In genomic region chr7:18495412-18496335, GRCh38 we compare ENCODE assay signal across 8 cellular contexts. TPM values are rescaled to one million over a fixed set of nuclear protein-coding genes. Genes with fewer than 3 reads are reported as not detected.
A peak's percentile ranks its signal among the peaks of the same experiment; 100 is the strongest.
DNase-seq lines count a peak whose midpoint lies in the region; ATAC-seq, FAIRE-seq and TF ChIP-seq lines count a peak whose summit lies in the region.

TSS of gene HDAC9 (plus strand) at chr7:18495749. CDS start at chr7:18496303, 554 bp downstream.

- H3K4me3 ChIP-seq in HUES6 (ENCODE audit: low read depth, low read length) (peak within 1 kb of the TSS; percentile 63), PC-3 (ENCODE audit: low read length) (no peak within 1 kb of the TSS), HepG2 (replicated peaks in 1 of 3; ENCODE audit: insufficient read depth in 1 of 3, low read depth in 2 of 3, low read length in 3 of 3) (no peak within 1 kb of the TSS)

- H3K4me2 ChIP-seq in PC-3 (ENCODE audit: low read length) (no peak within 1 kb of the TSS), HepG2 (ENCODE audit: low read depth, low read length) (no peak within 1 kb of the TSS)

- H2AFZ ChIP-seq in PC-3 (ENCODE audit: low read length) (peak within 1 kb of the TSS; percentile 18; the same call in 1 of the 2 replicates), HepG2 (ENCODE audit: low read length) (peak within 1 kb of the TSS; percentile 49)

- CTCF ChIA-PET in PC-3 (lab: Charles Lee) (no interaction called here), HepG2 (lab: Yijun Ruan, JAX; ENCODE audit: low intra/inter-chr PET ratio, low total read pairs) (no interaction called here)

- in situ Hi-C loops in HepG2 (cut with HindIII; ENCODE audit: extremely low pct_ligation_motif_present, low pct_unique_long_range_greater_than_20kb): no loop called here

- peak; percentile 89 for ATAC-seq in GM21526 (IDR thresholded peaks at IDR 0.05; ENCODE audit: low FRiP score, unreplicated experiment)
- peak; percentile 55; the same call in 1 of the 2 replicates for ATAC-seq in PC-3
- ATAC-seq in HepG2: no peak

- no peaks in the 10 kb centered on the region for H4K20me1 ChIP-seq in PC-3 (ENCODE audit: low read length)
- no peaks in the 10 kb centered on the region for H4K20me1 ChIP-seq in HepG2 (ENCODE audit: insufficient read depth, low read length)

- no peaks in the 10 kb centered on the region for H3K79me2 ChIP-seq in PC-3 (ENCODE audit: low read length)
- no peaks in the 10 kb centered on the region for H3K79me2 ChIP-seq in HepG2 (ENCODE audit: insufficient read depth, low read length)

- POLR2A ChIA-PET in PC-3 (lab: Charles Lee; ENCODE audit: unreplicated experiment): no interaction called here
- POLR2A ChIA-PET in HepG2 (lab: Yijun Ruan, JAX): no interaction called here

- BruUV-seq in PC-3 (replicated peaks; lab: Mats Ljungman, UMichigan) (no TSS peak), HepG2 (replicated peaks; lab: Mats Ljungman, UMichigan) (no TSS peak)

- no peaks in the 10 kb centered on the region for H3F3A ChIP-seq in PC-3 (ENCODE audit: low read length, unreplicated experiment)

- H3K9ac ChIP-seq in HUES6 (ENCODE audit: low read length) (peak within 1 kb of the TSS; percentile 72), PC-3 (ENCODE audit: low read length) (no peak within 1 kb of the TSS), HepG2 (ENCODE audit: insufficient read depth, low read depth, low read length) (no peak within 1 kb of the TSS)

- peak; percentile 82 for DNase-seq in ELF-1 (ENCODE audit: low read depth, low spot score)
- no peak for DNase-seq in PC-3
- peak; percentile 73 for DNase-seq in dermis blood vessel endothelial cell
- no peak for DNase-seq in HepG2 (ENCODE audit: low spot score)
- no peak for DNase-seq in stimulated activated naive CD4-positive, alpha-beta T cell (lab: John Stamatoyannopoulos, UW)

- TF ChIP-seq CTCF in PC-3 (conservative IDR thresholded peaks at IDR 0.05; ENCODE audit: low read depth, low read length) (no peak), HepG2 (CRISPR knock-in tag; IDR thresholded peaks at IDR 0.05) (no peak), subcutaneous adipose tissue (IDR thresholded peaks at IDR 0.05; ENCODE audit: low read depth) (no peak)

- H3K9me2 ChIP-seq in PC-3 (replicated peaks; ENCODE audit: low read length): no peaks in the 10 kb centered on the region

- TF ChIP-seq EP300 in HepG2 (IDR thresholded peaks at IDR 0.05; ENCODE audit: low read depth in 2 of 2, low read length in 2 of 2): no peak
- no peak for TF ChIP-seq EP300 in HepG2 (CRISPR knock-in tag; IDR thresholded peaks at IDR 0.05; ENCODE audit: borderline replicate concordance)

- FAIRE-seq in HepG2 (lab: Jason Lieb, UNC): no peak

- H3K27ac ChIP-seq in HUES6 (ENCODE audit: low read depth, low read length) (peak within 1 kb of the TSS; percentile 80), PC-3 (ENCODE audit: low read length) (no peak within 1 kb of the TSS), HepG2 (ENCODE audit: extremely low read length, insufficient read depth, low read length) (no peak within 1 kb of the TSS)

- H3K4me1 ChIP-seq in HUES6 (ENCODE audit: control insufficient read depth, insufficient read depth, low read length) (peaks cover 32% of the 10 kb centered on the region), PC-3 (ENCODE audit: insufficient read depth, low read length) (peaks cover 6% of the 10 kb centered on the region), HepG2 (ENCODE audit: insufficient read depth, low read length) (no peaks in the 10 kb centered on the region)

- TF ChIP-seq RAD21 in HepG2 (CRISPR knock-in tag; IDR thresholded peaks at IDR 0.05): no peak

- intact Hi-C loops in PC-3 (cut with micrococcal nuclease) (no loop called here), HepG2 (cut with micrococcal nuclease; ENCODE audit: unreplicated experiment) (no loop called here)

- H3K9me3 ChIP-seq in HUES6 (ENCODE audit: control insufficient read depth, insufficient read depth, low read depth, low read length): no peaks in the 10 kb centered on the region
- H3K9me3 ChIP-seq in PC-3 (ENCODE audit: low read length): no peaks in the 10 kb centered on the region
- H3K9me3 ChIP-seq in HepG2 (ENCODE audit: low read length): no peaks in the 10 kb centered on the region

- no peaks in the 10 kb centered on the region for H3K27me3 ChIP-seq in HUES6 (ENCODE audit: control insufficient read depth, insufficient read depth, low read length)
- no peaks in the 10 kb centered on the region for H3K27me3 ChIP-seq in PC-3 (ENCODE audit: low read length)
- no peaks in the 10 kb centered on the region for H3K27me3 ChIP-seq in HepG2 (ENCODE audit: control insufficient read depth in 1 of 2, insufficient read depth in 2 of 2, low read length in 2 of 2)

- no peaks in the 10 kb centered on the region for H3K36me3 ChIP-seq in HUES6 (ENCODE audit: control insufficient read depth, insufficient read depth, low read length)
- no peaks in the 10 kb centered on the region for H3K36me3 ChIP-seq in PC-3 (ENCODE audit: low read depth, low read length)
- no peaks in the 10 kb centered on the region for H3K36me3 ChIP-seq in HepG2 (replicated peaks in 1 of 2; ENCODE audit: control insufficient read depth in 1 of 2, insufficient read depth in 2 of 2, low read length in 2 of 2)

- no peak for TF ChIP-seq POLR2A in HepG2 (IDR thresholded peaks at IDR 0.05; ENCODE audit: insufficient read depth in 1 of 2, low read depth in 2 of 2, low read length in 2 of 2)

- 7% methylated on average over 18 of the region's 18 CpGs for WGBS in HepG2 (ENCODE audit: low lambda C conversion rate)

TF ChIP-seq in HepG2, 621 proteins besides CTCF, POLR2A, EP300 and RAD21 (continues in another document):
- no peak for TF ChIP-seq ZNF607 (CRISPR knock-in tag; IDR thresholded peaks at IDR 0.05; ENCODE audit: borderline replicate concordance)
- no peak for TF ChIP-seq ZBTB20 (CRISPR knock-in tag; IDR thresholded peaks at IDR 0.05; ENCODE audit: borderline replicate concordance, low read depth)
- no peak for TF ChIP-seq CREBL2 (CRISPR knock-in tag; IDR thresholded peaks at IDR 0.05; ENCODE audit: borderline replicate concordance)
- no peak for TF ChIP-seq CC2D1A (CRISPR knock-in tag; IDR thresholded peaks at IDR 0.05)
- no peak for TF ChIP-seq ZNF740 (CRISPR knock-in tag; IDR thresholded peaks at IDR 0.05)
- TF ChIP-seq ZFP41 (CRISPR knock-in tag; IDR thresholded peaks at IDR 0.05; ENCODE audit: borderline replicate concordance): no peak
- no peak for TF ChIP-seq ZNF230 (CRISPR knock-in tag; IDR thresholded peaks at IDR 0.05)
- no peak for TF ChIP-seq ZNF276 (CRISPR knock-in tag; IDR thresholded peaks at IDR 0.05; ENCODE audit: low read depth)
- no peak for TF ChIP-seq ZNF713 (CRISPR knock-in tag; IDR thresholded peaks at IDR 0.05)

RNA-seq across cellular contexts. Expression of gene HDAC9, which starts in this region (rescaled TPM):
- total RNA-seq in PC-3 (2014; rRNA removed): 6.8 and 7.8 TPM in 2 replicates
- total RNA-seq in dermis blood vessel endothelial cell: 2.7 and 3.9 TPM in 2 replicates
- total RNA-seq in HepG2 (2016; rRNA removed; fragmentation: Illumina TruSeq; extraction: Trizol): 0.06 and 0.07 TPM in 2 replicates
- total RNA-seq in HepG2 (2016; cell fraction: cytosol; rRNA removed; fragmentation: Illumina TruSeq; extraction: Trizol; ENCODE audit: low read depth): not detected in 2 replicates
- 0.12 and 0.15 TPM in 2 replicates for total RNA-seq in HepG2 (2016; cell fraction: insoluble cytoplasmic fraction; rRNA removed; fragmentation: Illumina TruSeq; extraction: Trizol)
- 0.03 and 0.10 TPM in 2 replicates for total RNA-seq in HepG2 (2016; cell fraction: membrane; rRNA removed; fragmentation: Illumina TruSeq; extraction: Trizol)
- not detected in 2 replicates for total RNA-seq in HepG2 (2016; cell fraction: nucleus; rRNA removed; fragmentation: Illumina TruSeq; extraction: Trizol)
- polyA plus RNA-seq in HepG2 (2011; rRNA removed): 0.05 and 0.09 TPM in 2 replicates
- 0.04 TPM in 1 of 2 replicates, not detected in the other for polyA plus RNA-seq in HepG2 (2011; cell fraction: cytosol; rRNA removed)
- polyA plus RNA-seq in HepG2 (2011; cell fraction: nucleus; rRNA removed): 0.07 and 0.10 TPM in 2 replicates
- polyA plus RNA-seq in HepG2 (2012): not detected in 2 replicates
- polyA plus RNA-seq in HepG2 (2016; cell fraction: cytosol; fragmentation: Illumina TruSeq; extraction: Trizol; ENCODE audit: low read depth): not detected in 2 replicates
- 0.11 and 0.14 TPM in 2 replicates for polyA plus RNA-seq in HepG2 (2016; cell fraction: insoluble cytoplasmic fraction; fragmentation: Illumina TruSeq; extraction: Trizol; ENCODE audit: low read depth)
- not detected in 2 replicates for polyA plus RNA-seq in HepG2 (2016; cell fraction: membrane; fragmentation: Illumina TruSeq; extraction: Trizol; ENCODE audit: low read depth)
- not detected in 2 replicates for polyA plus RNA-seq in HepG2 (2016; cell fraction: nucleus; fragmentation: Illumina TruSeq; extraction: Trizol; ENCODE audit: insufficient read depth, low read depth)
- 1.6 TPM in 1 of 2 replicates, not detected in the other for polyA minus RNA-seq in HepG2 (2011; rRNA and poly(A)+ RNA removed; ENCODE audit: low replicate concordance)
- polyA minus RNA-seq in HepG2 (2011; cell fraction: cytosol; rRNA and poly(A)+ RNA removed): not detected in 2 replicates
- 0.25 and 0.64 TPM in 2 replicates for polyA minus RNA-seq in HepG2 (2011; cell fraction: nucleus; rRNA and poly(A)+ RNA removed)
- total RNA-seq in subcutaneous adipose tissue: 10 to 100 TPM; 19.6 to 48.3 (median 28.4) TPM

Comparison
In these comparisons a context has a peak if more than half of its experiments do, and no peak if none do; other contexts are left out.
1. DNase-seq: peak in ELF-1 (single experiment) and dermis blood vessel endothelial cell (single experiment); none in PC-3 (single experiment), HepG2 (single experiment) and stimulated activated naive CD4-positive, alpha-beta T cell (0 of 6).